8 cellular contexts compared by ENCODE assay signal in the genomic region with DNA sequence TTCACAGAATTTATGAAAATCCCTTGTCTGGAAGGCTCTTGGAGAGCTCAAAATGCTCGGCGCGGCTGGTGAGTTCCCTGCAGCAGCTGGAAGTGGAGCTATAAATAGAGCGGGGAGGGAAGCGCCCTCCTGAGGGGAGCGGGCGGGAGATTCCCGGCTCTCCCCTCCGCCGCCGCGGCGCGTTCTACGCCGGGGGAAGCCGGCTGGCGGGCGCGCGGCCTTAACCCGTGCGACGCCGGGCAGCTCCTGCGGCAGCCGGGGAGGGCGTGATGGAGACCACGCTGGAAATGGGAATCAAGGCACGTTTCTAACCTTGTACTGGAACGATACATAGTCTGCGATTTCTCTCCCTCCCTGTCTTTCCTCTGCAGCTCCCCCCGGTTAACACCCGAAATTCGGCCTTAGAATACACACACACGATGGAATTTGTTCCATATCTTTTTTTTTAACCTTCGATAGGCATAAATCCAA.
DNase-seq lines count a peak whose midpoint lies in the region; ATAC-seq and TF ChIP-seq lines count a peak whose summit lies in the region.

No MANE protein-coding gene starts in this region.

- H3K36me3 Mint-ChIP-seq in activated CD4-positive, alpha-beta T cell treated with anti-CD3 and anti-CD28 coated beads, Interleukin-2, amount 10 ng/mL, durations not matched to agents 24 days and 14 days (ENCODE audit: low read depth): no peaks in the 10 kb centered on the region

- H3K4me1 Mint-ChIP-seq in activated CD4-positive, alpha-beta T cell treated with anti-CD3 and anti-CD28 coated beads, Interleukin-2, amount 10 ng/mL, durations not matched to agents 24 days and 14 days: no peaks in the 10 kb centered on the region

- peak overlapping the region; percentile 37 to 68 (median 60) for H3K4me3 ChIP-seq in heart right ventricle
- H3K4me3 ChIP-seq in effector memory CD4-positive, alpha-beta T cell (ENCODE audit: insufficient read depth, low read depth, low read length, poor library complexity, severe bottlenecking): no peak overlapping the region

- peaks cover 35% of the 10 kb centered on the region for H3K27me3 Mint-ChIP-seq in activated CD4-positive, alpha-beta T cell treated with anti-CD3 and anti-CD28 coated beads, Interleukin-2, amount 10 ng/mL, durations not matched to agents 24 days and 14 days

- WGBS in heart right ventricle, 2 donors: 0% methylated on average over 37 of the region's 37 CpGs

- H3K9me3 Mint-ChIP-seq in activated CD4-positive, alpha-beta T cell treated with anti-CD3 and anti-CD28 coated beads, Interleukin-2, amount 10 ng/mL, durations not matched to agents 24 days and 14 days: no peaks in the 10 kb centered on the region

- H3K27ac ChIP-seq in heart right ventricle: peak overlapping the region in 6 of 10 donors; percentile 7 to 77 (median 65)
- no peak overlapping the region for H3K27ac ChIP-seq in effector memory CD4-positive, alpha-beta T cell (ENCODE audit: insufficient read depth, low read length, poor library complexity, severe bottlenecking)

- TF ChIP-seq CTCF in heart right ventricle (IDR thresholded peaks at IDR 0.05): peak in 4 of 9 donors; percentile 11 to 47 (median 28)

- intact Hi-C loops in heart right ventricle (cut with DNase I): no loop called here
- intact Hi-C loops in posterior cingulate gyrus (cut with DNase I): no loop called here
- intact Hi-C loops in activated CD4-positive, alpha-beta T cell treated with anti-CD3 and anti-CD28 coated beads, Interleukin-2, amount 10 ng/mL, durations not matched to agents 24 days and 14 days (cut with micrococcal nuclease): loop anchor here (10.0 kb wide), 1 partner anchor 309 kb away; a partner anchor contains a TSS

- peaks cover 0 to 41% (median 4%) of the 10 kb centered on the region in 7 donors for H3K27me3 ChIP-seq in heart right ventricle
- peaks cover 8% of the 10 kb centered on the region for H3K27me3 ChIP-seq in effector memory CD4-positive, alpha-beta T cell (replicated peaks; ENCODE audit: control insufficient read depth, insufficient read depth, low read length, poor library complexity, severe bottlenecking)

- ATAC-seq in heart right ventricle (peak; percentile 94 to 98 (median 97)), GM21576 (IDR thresholded peaks at IDR 0.05; ENCODE audit: unreplicated experiment) (no peak), GM18858 (IDR thresholded peaks at IDR 0.05; ENCODE audit: unreplicated experiment) (no peak)

- H3K4me1 ChIP-seq in heart right ventricle: peaks cover 7 to 27% (median 16%) of the 10 kb centered on the region in 9 donors
- no peaks in the 10 kb centered on the region for H3K4me1 ChIP-seq in effector memory CD4-positive, alpha-beta T cell (ENCODE audit: control insufficient read depth, insufficient read depth, low read length, poor library complexity, severe bottlenecking)

- no peaks in the 10 kb centered on the region for H3K36me3 ChIP-seq in heart right ventricle
- no peaks in the 10 kb centered on the region for H3K36me3 ChIP-seq in effector memory CD4-positive, alpha-beta T cell (ENCODE audit: control insufficient read depth, insufficient read depth, low read length)

- no peak overlapping the region for H3K27ac Mint-ChIP-seq in activated CD4-positive, alpha-beta T cell treated with anti-CD3 and anti-CD28 coated beads, Interleukin-2, amount 10 ng/mL, durations not matched to agents 24 days and 14 days

- no peaks in the 10 kb centered on the region for H3K9me3 ChIP-seq in heart right ventricle
- no peaks in the 10 kb centered on the region for H3K9me3 ChIP-seq in effector memory CD4-positive, alpha-beta T cell (ENCODE audit: control insufficient read depth, low read length)

- no peak overlapping the region for H3K4me3 Mint-ChIP-seq in activated CD4-positive, alpha-beta T cell treated with anti-CD3 and anti-CD28 coated beads, Interleukin-2, amount 10 ng/mL, durations not matched to agents 24 days and 14 days

- peak; percentile 7 for DNase-seq in HK-2 (ENCODE audit: unreplicated experiment)
- DNase-seq in T1000 (lab: John Stamatoyannopoulos, UW): peak; percentile 19
- peak; percentile 61 to 62 for DNase-seq in heart right ventricle
- DNase-seq in posterior cingulate gyrus: peak; percentile 23 to 95 (median 67)
- no peak for DNase-seq in activated CD4-positive, alpha-beta T cell treated with anti-CD3 and anti-CD28 coated beads, Interleukin-2, amount 10 ng/mL, durations not matched to agents 24 days and 14 days
- DNase-seq in effector memory CD4-positive, alpha-beta T cell: no peak

Comparison
In these comparisons a context has a peak if more than half of its experiments do, and no peak if none do; other contexts are left out.
1. DNase-seq: peak in HK-2 (single experiment), T1000 (single experiment), heart right ventricle (2 of 2) and posterior cingulate gyrus (10 of 10); none in activated CD4-positive, alpha-beta T cell treated with anti-CD3 and anti-CD28 coated beads, Interleukin-2, amount 10 ng/mL, durations not matched to agents 24 days and 14 days (single experiment) and effector memory CD4-positive, alpha-beta T cell (0 of 3).
2. ATAC-seq: peak in heart right ventricle (8 of 8); none in GM21576 (single experiment) and GM18858 (single experiment).